ENCODE assay signal across 9 cellular contexts in the genomic region with DNA sequence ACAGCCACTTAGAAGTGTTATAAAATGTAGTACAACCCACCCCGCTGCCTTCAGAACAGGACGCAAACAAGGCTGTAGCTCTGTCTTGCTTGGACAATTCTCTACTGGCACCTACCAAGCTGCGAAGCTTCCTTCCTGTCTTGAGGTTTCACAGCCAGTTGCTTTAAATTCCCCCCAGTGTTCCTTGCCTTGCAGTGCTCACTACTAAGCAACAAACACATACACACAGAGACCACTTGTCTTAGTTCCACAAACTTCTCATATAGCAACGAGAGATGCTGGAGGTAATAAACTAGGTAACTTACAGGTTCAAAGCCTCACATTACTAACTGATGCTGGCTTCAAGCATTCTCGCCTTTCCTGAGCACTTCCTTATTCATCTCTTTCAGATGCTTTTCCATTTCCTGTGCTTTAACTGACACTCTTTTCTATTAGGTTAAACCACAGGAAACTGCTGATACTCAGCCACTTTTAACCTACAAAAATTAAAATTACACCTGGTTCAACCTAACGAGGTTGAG.
DNase-seq lines count a peak whose midpoint lies in the region; ATAC-seq lines count a peak whose summit lies in the region.
"Had no signal": no experiment of that assay in that cellular context is flagged by ENCODE, and none has a peak within 500 bp of the region (broad histone marks: within the 10 kb centered on the region; RNA-seq: fewer than 3 reads in every experiment).

No MANE protein-coding gene starts in this region.

- peaks cover 20% of the 10 kb centered on the region for H3K4me1 Mint-ChIP-seq in activated CD4-positive, alpha-beta memory T cell treated with anti-CD3 and anti-CD28 coated beads for 36 hours (ENCODE audit: low read depth)
- H3K4me1 Mint-ChIP-seq: neural crest cell had no signal

- DNase-seq in activated CD4-positive, alpha-beta T cell treated with anti-CD3 and anti-CD28 coated beads for 1 hour, result peak; percentile 9
- DNase-seq in activated CD4-positive, alpha-beta T cell treated with anti-CD3 and anti-CD28 coated beads, Interleukin-2, amount 50 U/mL, for 4 hours, result no peak
- DNase-seq in activated CD4-positive, alpha-beta memory T cell treated with anti-CD3 and anti-CD28 coated beads for 36 hours, result peak; percentile 18
- DNase-seq in stimulated activated CD8-positive, alpha-beta memory T cell treated with anti-CD3 and anti-CD28 coated beads, Interleukin-4, amount 100 ng/mL, for 48 hours, result peak; percentile 31
- DNase-seq in H7 (no peak), SW 1271 (lab: John Stamatoyannopoulos, UW) (no peak), posterior vena cava (ENCODE audit: low spot score) (no peak)

- no peaks in the 10 kb centered on the region for H3K27me3 Mint-ChIP-seq in activated CD4-positive, alpha-beta memory T cell treated with anti-CD3 and anti-CD28 coated beads for 36 hours

- H3K4me3 Mint-ChIP-seq in activated CD4-positive, alpha-beta memory T cell treated with anti-CD3 and anti-CD28 coated beads for 36 hours, result no peak overlapping the region
- H3K4me3 Mint-ChIP-seq: neural crest cell had no signal

- CTCF ChIA-PET in activated CD4-positive, alpha-beta memory T cell treated with anti-CD3 and anti-CD28 coated beads for 36 hours (lab: Charles Lee), result interaction anchor here (0.7 to 1.1 kb wide), 2 partner anchors 18 to 132 kb away, joined by 3 read pairs; no protein-coding TSS in a partner anchor

- H3K27ac Mint-ChIP-seq in activated CD4-positive, alpha-beta memory T cell treated with anti-CD3 and anti-CD28 coated beads for 36 hours, result no peak overlapping the region

- POLR2A ChIA-PET in activated CD4-positive, alpha-beta memory T cell treated with anti-CD3 and anti-CD28 coated beads for 36 hours (lab: Charles Lee), result no interaction called here

- intact Hi-C loops in activated CD4-positive, alpha-beta memory T cell treated with anti-CD3 and anti-CD28 coated beads for 36 hours (cut with micrococcal nuclease), result no loop called here
- intact Hi-C loops in posterior vena cava (cut with DNase I), result no loop called here

- no peaks in the 10 kb centered on the region for H3K27me3 ChIP-seq in H7 (ENCODE audit: control insufficient read depth, insufficient read depth, low read length)

- H3K36me3 ChIP-seq in H7 (replicated peaks; ENCODE audit: control insufficient read depth, insufficient read depth, low read length), result no peaks in the 10 kb centered on the region

- ATAC-seq in HG02840 (IDR thresholded peaks at IDR 0.05; ENCODE audit: low FRiP score, unreplicated experiment), result peak; percentile 82

- H3K4me3 ChIP-seq in H7 (ENCODE audit: insufficient read depth, low read depth, low read length), result no peak overlapping the region

- peaks cover 30% of the 10 kb centered on the region for H3K9me3 Mint-ChIP-seq in activated CD4-positive, alpha-beta memory T cell treated with anti-CD3 and anti-CD28 coated beads for 36 hours

- H3K36me3 Mint-ChIP-seq in activated CD4-positive, alpha-beta memory T cell treated with anti-CD3 and anti-CD28 coated beads for 36 hours, result no peaks in the 10 kb centered on the region

Comparison
In these comparisons a context has a peak if more than half of its experiments do, and no peak if none do; other contexts are left out.
1. DNase-seq: peak in activated CD4-positive, alpha-beta T cell treated with anti-CD3 and anti-CD28 coated beads for 1 hour (single experiment), activated CD4-positive, alpha-beta memory T cell treated with anti-CD3 and anti-CD28 coated beads for 36 hours (single experiment) and stimulated activated CD8-positive, alpha-beta memory T cell treated with anti-CD3 and anti-CD28 coated beads, Interleukin-4, amount 100 ng/mL, for 48 hours (single experiment); none in activated CD4-positive, alpha-beta T cell treated with anti-CD3 and anti-CD28 coated beads, Interleukin-2, amount 50 U/mL, for 4 hours (0 of 2), H7 (single experiment), SW 1271 (0 of 2) and posterior vena cava (single experiment).